Comparison of ENCODE assay signal across 1 cellular context in the genomic region with DNA sequence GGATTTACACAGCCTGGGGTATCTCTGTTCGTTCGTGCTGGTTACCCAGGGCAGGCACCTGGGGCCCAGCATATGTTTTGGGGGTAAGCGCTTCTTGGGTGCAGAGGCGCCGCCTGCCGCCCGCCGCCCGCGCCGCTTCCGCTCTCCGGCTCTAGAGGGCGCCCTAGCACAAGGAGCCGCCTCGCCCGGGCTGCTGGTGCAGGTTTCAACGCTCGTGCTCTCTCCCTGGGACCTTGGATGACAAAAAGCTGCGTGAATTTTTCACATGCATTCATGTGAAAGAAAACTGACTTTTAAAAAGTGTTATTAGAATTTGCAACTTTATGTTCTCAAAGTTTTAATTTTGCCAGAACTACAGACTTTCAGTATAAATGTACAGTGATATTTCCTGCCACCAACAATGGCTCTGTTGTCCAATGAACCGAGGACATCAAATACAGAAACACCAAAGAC.
A peak's percentile ranks its signal among the peaks of the same experiment; 100 is the strongest.
TF ChIP-seq lines count a peak whose summit lies in the region.

No MANE protein-coding gene starts in this region.

TF ChIP-seq in HepG2, 621 proteins besides CTCF, POLR2A, EP300 and RAD21 (continued from another document and continues in another):
- TF ChIP-seq, protein P1, sequence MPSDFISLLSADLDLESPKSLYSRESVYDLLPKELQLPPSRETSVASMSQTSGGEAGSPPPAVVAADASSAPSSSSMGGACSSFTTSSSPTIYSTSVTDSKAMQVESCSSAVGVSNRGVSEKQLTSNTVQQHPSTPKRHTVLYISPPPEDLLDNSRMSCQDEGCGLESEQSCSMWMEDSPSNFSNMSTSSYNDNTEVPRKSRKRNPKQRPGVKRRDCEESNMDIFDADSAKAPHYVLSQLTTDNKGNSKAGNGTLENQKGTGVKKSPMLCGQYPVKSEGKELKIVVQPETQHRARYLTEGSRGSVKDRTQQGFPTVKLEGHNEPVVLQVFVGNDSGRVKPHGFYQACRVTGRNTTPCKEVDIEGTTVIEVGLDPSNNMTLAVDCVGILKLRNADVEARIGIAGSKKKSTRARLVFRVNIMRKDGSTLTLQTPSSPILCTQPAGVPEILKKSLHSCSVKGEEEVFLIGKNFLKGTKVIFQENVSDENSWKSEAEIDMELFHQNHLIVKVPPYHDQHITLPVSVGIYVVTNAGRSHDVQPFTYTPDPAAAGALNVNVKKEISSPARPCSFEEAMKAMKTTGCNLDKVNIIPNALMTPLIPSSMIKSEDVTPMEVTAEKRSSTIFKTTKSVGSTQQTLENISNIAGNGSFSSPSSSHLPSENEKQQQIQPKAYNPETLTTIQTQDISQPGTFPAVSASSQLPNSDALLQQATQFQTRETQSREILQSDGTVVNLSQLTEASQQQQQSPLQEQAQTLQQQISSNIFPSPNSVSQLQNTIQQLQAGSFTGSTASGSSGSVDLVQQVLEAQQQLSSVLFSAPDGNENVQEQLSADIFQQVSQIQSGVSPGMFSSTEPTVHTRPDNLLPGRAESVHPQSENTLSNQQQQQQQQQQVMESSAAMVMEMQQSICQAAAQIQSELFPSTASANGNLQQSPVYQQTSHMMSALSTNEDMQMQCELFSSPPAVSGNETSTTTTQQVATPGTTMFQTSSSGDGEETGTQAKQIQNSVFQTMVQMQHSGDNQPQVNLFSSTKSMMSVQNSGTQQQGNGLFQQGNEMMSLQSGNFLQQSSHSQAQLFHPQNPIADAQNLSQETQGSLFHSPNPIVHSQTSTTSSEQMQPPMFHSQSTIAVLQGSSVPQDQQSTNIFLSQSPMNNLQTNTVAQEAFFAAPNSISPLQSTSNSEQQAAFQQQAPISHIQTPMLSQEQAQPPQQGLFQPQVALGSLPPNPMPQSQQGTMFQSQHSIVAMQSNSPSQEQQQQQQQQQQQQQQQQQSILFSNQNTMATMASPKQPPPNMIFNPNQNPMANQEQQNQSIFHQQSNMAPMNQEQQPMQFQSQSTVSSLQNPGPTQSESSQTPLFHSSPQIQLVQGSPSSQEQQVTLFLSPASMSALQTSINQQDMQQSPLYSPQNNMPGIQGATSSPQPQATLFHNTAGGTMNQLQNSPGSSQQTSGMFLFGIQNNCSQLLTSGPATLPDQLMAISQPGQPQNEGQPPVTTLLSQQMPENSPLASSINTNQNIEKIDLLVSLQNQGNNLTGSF (CRISPR knock-in tag; IDR thresholded peaks at IDR 0.05): no peak
- TF ChIP-seq ZGPAT (CRISPR knock-in tag; IDR thresholded peaks at IDR 0.05) (peak; percentile 29; the same call in 1 of the 2 replicates), SALL1 (CRISPR knock-in tag; IDR thresholded peaks at IDR 0.05) (peak; percentile 81), ZNF616 (CRISPR knock-in tag; IDR thresholded peaks at IDR 0.05; ENCODE audit: low read depth) (no peak), PREB (CRISPR knock-in tag; IDR thresholded peaks at IDR 0.05) (no peak), TBP (CRISPR knock-in tag; IDR thresholded peaks at IDR 0.05) (no peak), ZNF605 (CRISPR knock-in tag; IDR thresholded peaks at IDR 0.05) (0 out of 2 replicates have a peak, but pooled peaks have one; percentile 25), NCOA2 (CRISPR knock-in tag; IDR thresholded peaks at IDR 0.05) (no peak), MTA1 (CRISPR knock-in tag; IDR thresholded peaks at IDR 0.05; ENCODE audit: borderline replicate concordance) (no peak), MAZ (IDR thresholded peaks at IDR 0.05; ENCODE audit: borderline replicate concordance, low read depth, low read length) (no peak), MAZ (CRISPR knock-in tag; IDR thresholded peaks at IDR 0.05; ENCODE audit: low read depth) (peak; percentile 29; the same call in 1 of the 2 replicates), SALL2 (CRISPR knock-in tag; IDR thresholded peaks at IDR 0.05) (no peak), ZNF264 (CRISPR knock-in tag; IDR thresholded peaks at IDR 0.05) (no peak), SOX6 (IDR thresholded peaks at IDR 0.05) (no peak), SOX6 (CRISPR knock-in tag; IDR thresholded peaks at IDR 0.05) (peak; percentile 58), AHR (CRISPR knock-in tag; IDR thresholded peaks at IDR 0.05) (0 out of 2 replicates have a peak, but pooled peaks have one; percentile 51), ZNF746 (CRISPR knock-in tag; IDR thresholded peaks at IDR 0.05) (0 out of 2 replicates have a peak, but pooled peaks have one; percentile 39), JDP2 (CRISPR knock-in tag; IDR thresholded peaks at IDR 0.05; ENCODE audit: borderline replicate concordance) (no peak), FOXM1 (CRISPR knock-in tag; IDR thresholded peaks at IDR 0.05) (no peak), PCBP1 (IDR thresholded peaks at IDR 0.05; ENCODE audit: borderline replicate concordance, low read depth, low read length) (no peak), ZNF792 (CRISPR knock-in tag; IDR thresholded peaks at IDR 0.05) (peak; percentile 44; the same call in 1 of the 2 replicates), SOX13 (IDR thresholded peaks at IDR 0.05) (no peak), SOX13 (CRISPR knock-in tag; conservative IDR thresholded peaks at IDR 0.05 in 1 of 2, IDR thresholded peaks at IDR 0.05 in 1 of 2) (0 out of 4 replicates have a peak, but pooled peaks of 1 of the 2 experiments have one; percentile 13), ZBTB38 (CRISPR knock-in tag; IDR thresholded peaks at IDR 0.05) (0 out of 2 replicates have a peak, but pooled peaks have one; percentile 42), ZNF205 (CRISPR knock-in tag; IDR thresholded peaks at IDR 0.05) (peak; percentile 53; the same call in 1 of the 2 replicates), ZHX1 (CRISPR knock-in tag; IDR thresholded peaks at IDR 0.05; ENCODE audit: low read depth) (no peak), ZNF18 (CRISPR knock-in tag; IDR thresholded peaks at IDR 0.05; ENCODE audit: insufficient replicate concordance) (no peak), SMYD3 (CRISPR knock-in tag; IDR thresholded peaks at IDR 0.05) (no peak), ZNF556 (CRISPR knock-in tag; IDR thresholded peaks at IDR 0.05; ENCODE audit: borderline replicate concordance) (no peak), XRCC5 (optimal IDR thresholded peaks at IDR 0.05; ENCODE audit: low read length) (peak; percentile 81), SATB2 (CRISPR knock-in tag; IDR thresholded peaks at IDR 0.05) (no peak), ZZZ3 (CRISPR knock-in tag; IDR thresholded peaks at IDR 0.05; ENCODE audit: borderline replicate concordance) (no peak), ARNT (IDR thresholded peaks at IDR 0.05) (no peak), FOXC1 (CRISPR knock-in tag; IDR thresholded peaks at IDR 0.05; ENCODE audit: borderline replicate concordance) (no peak; the same call in 1 of the 2 replicates)
- TF ChIP-seq, protein P2, sequence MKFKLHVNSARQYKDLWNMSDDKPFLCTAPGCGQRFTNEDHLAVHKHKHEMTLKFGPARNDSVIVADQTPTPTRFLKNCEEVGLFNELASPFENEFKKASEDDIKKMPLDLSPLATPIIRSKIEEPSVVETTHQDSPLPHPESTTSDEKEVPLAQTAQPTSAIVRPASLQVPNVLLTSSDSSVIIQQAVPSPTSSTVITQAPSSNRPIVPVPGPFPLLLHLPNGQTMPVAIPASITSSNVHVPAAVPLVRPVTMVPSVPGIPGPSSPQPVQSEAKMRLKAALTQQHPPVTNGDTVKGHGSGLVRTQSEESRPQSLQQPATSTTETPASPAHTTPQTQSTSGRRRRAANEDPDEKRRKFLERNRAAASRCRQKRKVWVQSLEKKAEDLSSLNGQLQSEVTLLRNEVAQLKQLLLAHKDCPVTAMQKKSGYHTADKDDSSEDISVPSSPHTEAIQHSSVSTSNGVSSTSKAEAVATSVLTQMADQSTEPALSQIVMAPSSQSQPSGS (CRISPR knock-in tag; IDR thresholded peaks at IDR 0.05): peak; percentile 45; the same call in 1 of the 2 replicates
- TF ChIP-seq, protein P3, sequence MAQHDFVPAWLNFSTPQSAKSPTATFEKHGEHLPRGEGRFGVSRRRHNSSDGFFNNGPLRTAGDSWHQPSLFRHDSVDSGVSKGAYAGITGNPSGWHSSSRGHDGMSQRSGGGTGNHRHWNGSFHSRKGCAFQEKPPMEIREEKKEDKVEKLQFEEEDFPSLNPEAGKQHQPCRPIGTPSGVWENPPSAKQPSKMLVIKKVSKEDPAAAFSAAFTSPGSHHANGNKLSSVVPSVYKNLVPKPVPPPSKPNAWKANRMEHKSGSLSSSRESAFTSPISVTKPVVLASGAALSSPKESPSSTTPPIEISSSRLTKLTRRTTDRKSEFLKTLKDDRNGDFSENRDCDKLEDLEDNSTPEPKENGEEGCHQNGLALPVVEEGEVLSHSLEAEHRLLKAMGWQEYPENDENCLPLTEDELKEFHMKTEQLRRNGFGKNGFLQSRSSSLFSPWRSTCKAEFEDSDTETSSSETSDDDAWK (CRISPR knock-in tag; IDR thresholded peaks at IDR 0.05): no peak
- TF ChIP-seq, protein P4, sequence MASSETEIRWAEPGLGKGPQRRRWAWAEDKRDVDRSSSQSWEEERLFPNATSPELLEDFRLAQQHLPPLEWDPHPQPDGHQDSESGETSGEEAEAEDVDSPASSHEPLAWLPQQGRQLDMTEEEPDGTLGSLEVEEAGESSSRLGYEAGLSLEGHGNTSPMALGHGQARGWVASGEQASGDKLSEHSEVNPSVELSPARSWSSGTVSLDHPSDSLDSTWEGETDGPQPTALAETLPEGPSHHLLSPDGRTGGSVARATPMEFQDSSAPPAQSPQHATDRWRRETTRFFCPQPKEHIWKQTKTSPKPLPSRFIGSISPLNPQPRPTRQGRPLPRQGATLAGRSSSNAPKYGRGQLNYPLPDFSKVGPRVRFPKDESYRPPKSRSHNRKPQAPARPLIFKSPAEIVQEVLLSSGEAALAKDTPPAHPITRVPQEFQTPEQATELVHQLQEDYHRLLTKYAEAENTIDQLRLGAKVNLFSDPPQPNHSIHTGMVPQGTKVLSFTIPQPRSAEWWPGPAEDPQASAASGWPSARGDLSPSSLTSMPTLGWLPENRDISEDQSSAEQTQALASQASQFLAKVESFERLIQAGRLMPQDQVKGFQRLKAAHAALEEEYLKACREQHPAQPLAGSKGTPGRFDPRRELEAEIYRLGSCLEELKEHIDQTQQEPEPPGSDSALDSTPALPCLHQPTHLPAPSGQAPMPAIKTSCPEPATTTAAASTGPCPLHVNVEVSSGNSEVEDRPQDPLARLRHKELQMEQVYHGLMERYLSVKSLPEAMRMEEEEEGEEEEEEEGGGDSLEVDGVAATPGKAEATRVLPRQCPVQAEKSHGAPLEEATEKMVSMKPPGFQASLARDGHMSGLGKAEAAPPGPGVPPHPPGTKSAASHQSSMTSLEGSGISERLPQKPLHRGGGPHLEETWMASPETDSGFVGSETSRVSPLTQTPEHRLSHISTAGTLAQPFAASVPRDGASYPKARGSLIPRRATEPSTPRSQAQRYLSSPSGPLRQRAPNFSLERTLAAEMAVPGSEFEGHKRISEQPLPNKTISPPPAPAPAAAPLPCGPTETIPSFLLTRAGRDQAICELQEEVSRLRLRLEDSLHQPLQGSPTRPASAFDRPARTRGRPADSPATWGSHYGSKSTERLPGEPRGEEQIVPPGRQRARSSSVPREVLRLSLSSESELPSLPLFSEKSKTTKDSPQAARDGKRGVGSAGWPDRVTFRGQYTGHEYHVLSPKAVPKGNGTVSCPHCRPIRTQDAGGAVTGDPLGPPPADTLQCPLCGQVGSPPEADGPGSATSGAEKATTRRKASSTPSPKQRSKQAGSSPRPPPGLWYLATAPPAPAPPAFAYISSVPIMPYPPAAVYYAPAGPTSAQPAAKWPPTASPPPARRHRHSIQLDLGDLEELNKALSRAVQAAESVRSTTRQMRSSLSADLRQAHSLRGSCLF (CRISPR knock-in tag; IDR thresholded peaks at IDR 0.05; ENCODE audit: borderline replicate concordance): no peak
